8 cellular contexts compared by ENCODE assay signal in genomic region chr19:45152504-45153338, GRCh38. TPM values are rescaled to one million over a fixed set of nuclear protein-coding genes. Genes with fewer than 3 reads are reported as not detected.
DNase-seq lines count a peak whose midpoint lies in the region; ATAC-seq and TF ChIP-seq lines count a peak whose summit lies in the region.

No MANE protein-coding gene starts in this region.

- no peaks in the 10 kb centered on the region for H4K20me1 ChIP-seq in OCI-LY7 (ENCODE audit: insufficient read depth, low read length)

- H3K9me2 ChIP-seq in OCI-LY7 (ENCODE audit: insufficient read depth, low read length), result no peaks in the 10 kb centered on the region

- TF ChIP-seq POLR2A in breast epithelium (IDR thresholded peaks at IDR 0.05), result no peak

- no peaks in the 10 kb centered on the region for H3K27me3 Mint-ChIP-seq in MCF 10A (ENCODE audit: insufficient read depth, unreplicated experiment)

- intact Hi-C loops in breast epithelium (cut with DNase I; ENCODE audit: low total_unique reads) (no loop called here), MCF 10A (cut with micrococcal nuclease) (no loop called here), OCI-LY7 (cut with micrococcal nuclease; ENCODE audit: unreplicated experiment) (no loop called here), posterior vena cava (cut with DNase I) (no loop called here)

- TF ChIP-seq CTCF in breast epithelium (IDR thresholded peaks at IDR 0.05) (no peak), MCF 10A (IDR thresholded peaks at IDR 0.05; ENCODE audit: unreplicated experiment) (no peak), OCI-LY7 (conservative IDR thresholded peaks at IDR 0.05; ENCODE audit: low read length) (no peak)

- peaks cover 16% of the 10 kb centered on the region for H3K4me1 Mint-ChIP-seq in MCF 10A (ENCODE audit: insufficient read depth, unreplicated experiment)

- no peak overlapping the region for H3K4me2 ChIP-seq in OCI-LY7 (ENCODE audit: low read length)

- no peak overlapping the region for H3K27ac Mint-ChIP-seq in MCF 10A (ENCODE audit: low read depth, unreplicated experiment)

- H3K4me3 ChIP-seq in breast epithelium (peak overlapping the region; percentile 18 to 64 (median 46)), OCI-LY7 (ENCODE audit: low read depth, low read length, poor library complexity, severe bottlenecking) (no peak overlapping the region)

- no peak overlapping the region for H2AFZ ChIP-seq in OCI-LY7 (ENCODE audit: low read length)

- H3K27ac ChIP-seq in breast epithelium (peak overlapping the region in 1 of 2 donors; percentile 9), OCI-LY7 (ENCODE audit: low read depth, low read length, poor library complexity, severe bottlenecking) (no peak overlapping the region)

- H3K9me3 Mint-ChIP-seq in MCF 10A (ENCODE audit: unreplicated experiment), result no peaks in the 10 kb centered on the region

- H3K4me1 ChIP-seq in breast epithelium (peaks cover 19% of the 10 kb centered on the region in 2 donors), OCI-LY7 (ENCODE audit: insufficient read depth, low read length, poor library complexity, severe bottlenecking) (peaks cover 11% of the 10 kb centered on the region)

- H3K36me3 ChIP-seq in breast epithelium, result no peaks in the 10 kb centered on the region
- H3K36me3 ChIP-seq in OCI-LY7 (ENCODE audit: insufficient read depth, low read length), result no peaks in the 10 kb centered on the region; the same call in 1 of the 2 replicates

- BruUV-seq in MCF 10A (replicated peaks; lab: Mats Ljungman, UMichigan) (no TSS peak), OCI-LY7 (replicated peaks; lab: Mats Ljungman, UMichigan) (no TSS peak)

- CTCF ChIA-PET in MCF 10A (lab: Yijun Ruan, JAX) (interaction anchor here (0.6 to 1.2 kb wide), 2 partner anchors 21 to 26 kb away, joined by 3 to 4 read pairs; partner anchors contain the start of genes BLOC1S3 and TRAPPC6A), OCI-LY7 (lab: Charles Lee; ENCODE audit: unreplicated experiment) (interaction anchor here (0.7 kb wide), 1 partner anchor 25 kb away, joined by 3 read pairs; no protein-coding TSS in a partner anchor)

- H3K36me3 Mint-ChIP-seq in MCF 10A (ENCODE audit: insufficient read depth, unreplicated experiment), result peaks cover 13% of the 10 kb centered on the region

- POLR2A ChIA-PET in MCF 10A (lab: Yijun Ruan, JAX), result interaction anchor here (2.2 kb wide), 1 partner anchor 25 kb away, joined by 11 read pairs; the partner anchor contains the start of genes BLOC1S3 and TRAPPC6A
- POLR2A ChIA-PET in OCI-LY7 (lab: Charles Lee), result no interaction called here

- peak in 1 of 2 donors; percentile 50 for DNase-seq in breast epithelium (ENCODE audit: low spot score in 2 of 2)
- no peak for DNase-seq in MCF 10A (ENCODE audit: unreplicated experiment)
- peak; percentile 14 for DNase-seq in activated T-helper 9 cell treated with anti-CD3 and anti-CD28 coated beads, Interleukin-2, amount 50 U/mL, for 16 hours (ENCODE audit: low read depth)
- DNase-seq in globus pallidus (ENCODE audit: low spot score), result peak; percentile 10
- DNase-seq in retina, result peak; percentile 87
- no peak for DNase-seq in OCI-LY7 (ENCODE audit: low spot score)
- no peak for DNase-seq in posterior vena cava (ENCODE audit: low spot score)

- no peaks in the 10 kb centered on the region for H3K79me2 ChIP-seq in OCI-LY7 (ENCODE audit: insufficient read depth, low read depth, low read length)

- H3K27me3 ChIP-seq in breast epithelium, result peaks cover 2 to 8% of the 10 kb centered on the region in 2 donors

- H3K9me3 ChIP-seq in breast epithelium (no peaks in the 10 kb centered on the region), OCI-LY7 (ENCODE audit: low read length) (no peaks in the 10 kb centered on the region)

- ATAC-seq in HG03097 (IDR thresholded peaks at IDR 0.05; ENCODE audit: low FRiP score, unreplicated experiment), result no peak

- H3K4me3 Mint-ChIP-seq in MCF 10A (ENCODE audit: unreplicated experiment), result no peak overlapping the region

RNA-seq across cellular contexts. Expression of gene NKPD1, which starts 8.1 kb away (rescaled TPM):
- total RNA-seq in breast epithelium (1 to 10 TPM in 2 of 3 donors, under 1 TPM in 1; 0.16 to 1.3 (median 1.0) TPM), MCF 10A (2022) (0.09 and 0.22 TPM in 2 replicates), OCI-LY7 (2022) (1.00 and 1.0 TPM in 2 replicates), posterior vena cava (not detected)
- 0.50 and 1.0 TPM in 2 replicates for total RNA-seq in OCI-LY7 (2014; rRNA removed; shearing (Covaris generic))

RNA-seq across cellular contexts. Expression of gene TRAPPC6A, which starts 25.3 kb away (rescaled TPM):
- 10 to 100 TPM; 29.5 to 54.4 (median 34.7) TPM for total RNA-seq in breast epithelium
- 14.4 and 16.1 TPM in 2 replicates for total RNA-seq in MCF 10A (2022)
- total RNA-seq in OCI-LY7 (2014; rRNA removed; shearing (Covaris generic)), result 50.5 and 55.6 TPM in 2 replicates
- 70.9 and 81.9 TPM in 2 replicates for total RNA-seq in OCI-LY7 (2022)
- 1 to 10 TPM; 6.5 to 7.7 TPM for total RNA-seq in posterior vena cava

RNA-seq across cellular contexts. Expression of gene BLOC1S3, which starts 25.9 kb away (rescaled TPM):
- total RNA-seq in breast epithelium, result 10 to 100 TPM; 10.2 to 13.0 (median 10.6) TPM
- 14.0 and 18.1 TPM in 2 replicates for total RNA-seq in MCF 10A (2022)
- total RNA-seq in OCI-LY7 (2014; rRNA removed; shearing (Covaris generic)), result 8.1 and 9.7 TPM in 2 replicates
- total RNA-seq in OCI-LY7 (2022), result 13.8 and 15.4 TPM in 2 replicates
- 10 to 100 TPM in 1 of 2 donors, 1 to 10 TPM in 1; 8.7 to 11.2 TPM for total RNA-seq in posterior vena cava

RNA-seq across cellular contexts. Expression of gene PPP1R37, which starts 59.7 kb away (rescaled TPM):
- total RNA-seq in breast epithelium (10 to 100 TPM; 18.6 to 50.8 (median 33.8) TPM), MCF 10A (2022) (22.0 and 22.5 TPM in 2 replicates), OCI-LY7 (2022) (24.7 and 27.7 TPM in 2 replicates), posterior vena cava (10 to 100 TPM; 15.2 to 16.2 TPM)
- total RNA-seq in OCI-LY7 (2014; rRNA removed; shearing (Covaris generic)), result 35.5 and 48.6 TPM in 2 replicates

Comparison
In these comparisons a context has a peak if more than half of its experiments do, and no peak if none do; other contexts are left out.
1. DNase-seq: peak in activated T-helper 9 cell treated with anti-CD3 and anti-CD28 coated beads, Interleukin-2, amount 50 U/mL, for 16 hours (single experiment), globus pallidus (single experiment) and retina (single experiment); none in MCF 10A (single experiment), OCI-LY7 (single experiment) and posterior vena cava (single experiment).